ENCODE assay signal across 18 cellular contexts in genomic region chr1:61261585-61261984, GRCh38.
A peak's percentile ranks its signal among the peaks of the same experiment; 100 is the strongest.
DNase-seq lines count a peak whose midpoint lies in the region; ATAC-seq and TF ChIP-seq lines count a peak whose summit lies in the region.
"Had no signal": no experiment of that assay in that cellular context is flagged by ENCODE, and none has a peak within 500 bp of the region (broad histone marks: within the 10 kb centered on the region; RNA-seq: fewer than 3 reads in every experiment).

No MANE protein-coding gene starts in this region.

- peaks cover 18 to 61% of the 10 kb centered on the region in 2 donors for H3K4me1 ChIP-seq in thoracic aorta (ENCODE audit: control insufficient read depth in 1 of 2, low read depth in 2 of 2)
- H3K4me1 ChIP-seq: Peyer's patch had no signal

- H3K27ac ChIP-seq in thoracic aorta, result peak overlapping the region; percentile 28 to 30
- H3K27ac ChIP-seq: HL-60, KMS-11, Peyer's patch had no signal

- peak overlapping the region; percentile 3 for H3K4me3 ChIP-seq in thoracic aorta
- H3K4me3 ChIP-seq: Peyer's patch had no signal

- DNase-seq in NCI-H446 treated with DMSO at 0.1 percent for 48 hours (lab: John Stamatoyannopoulos, UW), result peak; percentile 40
- DNase-seq in NCI-H446 (lab: John Stamatoyannopoulos, UW), result no peak
- peak; percentile 51 for DNase-seq in cerebellar cortex (ENCODE audit: low spot score)
- peak; percentile 17 for DNase-seq in fibroblast of the conjunctiva (ENCODE audit: low read depth)
- DNase-seq in thoracic aorta (ENCODE audit: low spot score), result no peak
- no peak for DNase-seq in dedifferentiated amniotic fluid mesenchymal stem cell (ENCODE audit: extremely low spot score)
- DNase-seq: 8988T; DMS79 treated with DMSO at 0.1 percent for 48 hours; NCI-H1417; NCI-H2029; NCI-H2171; NCI-H69; NK-92 treated with Interleukin-12 subunit alpha and Interleukin-12 subunit beta, amount 100 ng/mL, for 24 hours; Peyer's patch had no signal

- no peaks in the 10 kb centered on the region for H3K36me3 ChIP-seq in thoracic aorta
- H3K36me3 ChIP-seq: Peyer's patch had no signal

- no peak for TF ChIP-seq CTCF in thoracic aorta (IDR thresholded peaks at IDR 0.05)

- ATAC-seq in thoracic aorta (ENCODE audit: insufficient number of reproducible peaks, low FRiP score, low read depth) (no peak), GM19328 (IDR thresholded peaks at IDR 0.05; ENCODE audit: unreplicated experiment) (no peak), HG03196 (IDR thresholded peaks at IDR 0.05; ENCODE audit: unreplicated experiment) (no peak)

- no peaks in the 10 kb centered on the region for H3K27me3 ChIP-seq in thoracic aorta (replicated peaks; ENCODE audit: insufficient read depth)
- H3K27me3 ChIP-seq: Peyer's patch had no signal

- H3K9me3 ChIP-seq in thoracic aorta, result no peaks in the 10 kb centered on the region
- H3K9me3 ChIP-seq: Peyer's patch had no signal

Comparison
In these comparisons a context has a peak if more than half of its experiments do, and no peak if none do; other contexts are left out.
1. DNase-seq: peak in NCI-H446 treated with DMSO at 0.1 percent for 48 hours (single experiment), cerebellar cortex (single experiment) and fibroblast of the conjunctiva (single experiment); none in NCI-H446 (0 of 2), thoracic aorta (single experiment) and dedifferentiated amniotic fluid mesenchymal stem cell (single experiment).